In the genomic region with DNA sequence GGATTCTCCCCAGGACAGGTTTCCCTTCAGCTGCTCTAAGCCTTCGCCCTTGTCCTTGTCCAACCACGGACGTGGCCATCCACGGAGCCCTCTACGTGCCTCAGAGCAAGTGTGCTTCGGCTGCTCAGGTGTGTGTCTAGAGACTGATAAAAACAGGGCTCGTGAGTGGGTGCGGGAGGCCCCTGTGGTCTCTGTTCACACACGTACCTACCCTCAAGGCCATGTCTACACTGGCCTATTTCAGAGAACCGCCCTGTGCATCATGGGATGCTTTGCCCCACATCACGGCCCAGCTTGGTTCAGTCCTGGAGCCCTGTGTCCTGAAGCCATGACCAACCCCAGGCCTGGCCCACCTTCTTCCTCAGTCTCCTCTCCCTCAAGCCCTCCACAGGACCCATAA, we compare ENCODE assay signal across 16 cellular contexts. TPM values are rescaled to one million over a fixed set of nuclear protein-coding genes. Genes with fewer than 3 reads are reported as not detected.
DNase-seq lines count a peak whose midpoint lies in the region; ATAC-seq and TF ChIP-seq lines count a peak whose summit lies in the region.
"Had no signal": no experiment of that assay in that cellular context is flagged by ENCODE, and none has a peak within 500 bp of the region (broad histone marks: within the 10 kb centered on the region; RNA-seq: fewer than 3 reads in every experiment).

No MANE protein-coding gene starts in this region.

- no peak for TF ChIP-seq EP300 in transverse colon (IDR thresholded peaks at IDR 0.05; ENCODE audit: low read depth)

- no peaks in the 10 kb centered on the region for H3K9me3 Mint-ChIP-seq in activated naive CD4-positive, alpha-beta T cell treated with anti-CD3 and anti-CD28 coated beads, Interleukin-2, amount 10 ng/mL, durations not matched to agents 7 days and 5 days
- H3K9me3 Mint-ChIP-seq in activated B cell treated with CpG ODN at 0.5 μM for 24 hours (no peaks in the 10 kb centered on the region), immature natural killer cell (no peaks in the 10 kb centered on the region)

- no peaks in the 10 kb centered on the region for H3K9me3 ChIP-seq in transverse colon
- H3K9me3 ChIP-seq: neutrophil, right lobe of liver had no signal

- DNase-seq in activated naive CD4-positive, alpha-beta T cell treated with anti-CD3 and anti-CD28 coated beads, Interleukin-2, amount 10 ng/mL, durations not matched to agents 7 days and 5 days: no peak
- DNase-seq in activated naive CD4-positive, alpha-beta T cell treated with anti-CD3 and anti-CD28 coated beads, Interleukin-2, amount 50 U/mL, for 16 hours: no peak
- no peak for DNase-seq in activated B cell treated with CpG ODN at 0.5 μM for 24 hours
- no peak for DNase-seq in immature natural killer cell
- no peak for DNase-seq in hepatic stellate cell (ENCODE audit: low spot score)
- no peak for DNase-seq in transverse colon
- no peak for DNase-seq in NCI-H345 treated with DMSO at 0.1 percent for 48 hours (lab: John Stamatoyannopoulos, UW; ENCODE audit: unreplicated experiment)
- DNase-seq in cardiac septum (ENCODE audit: low spot score): no peak
- DNase-seq: DMS153, Karpas-422, NCI-H1436 treated with DMSO at 0.1 percent for 48 hours, NCI-H446 treated with DMSO at 0.1 percent for 48 hours had no signal

- TF ChIP-seq POLR2A in transverse colon (IDR thresholded peaks at IDR 0.05): no peak

- no peaks in the 10 kb centered on the region for H3K36me3 ChIP-seq in transverse colon
- H3K36me3 ChIP-seq: neutrophil, right lobe of liver had no signal

- intact Hi-C loops in activated B cell treated with CpG ODN at 0.5 μM for 24 hours (cut with micrococcal nuclease): loop anchor here (1.0 to 2.0 kb wide), 5 partner anchors 11 to 83 kb away; no protein-coding TSS in a partner anchor
- intact Hi-C loops in transverse colon (cut with DNase I; ENCODE audit: low total_unique reads): no loop called here
- intact Hi-C loops in cardiac septum (cut with DNase I): no loop called here

- POLR2A ChIA-PET in activated B cell treated with CpG ODN at 0.5 μM for 24 hours (lab: Charles Lee): interaction anchor here (0.7 to 4.3 kb wide), 12 partner anchors 8 to 453 kb away, joined by 3 to 28 read pairs (median 10); partner anchors contain the start of gene RUNX3

- in situ Hi-C loops in transverse colon (cut with MboI; ENCODE audit: low pct_ligation_motif_present in 1 of 4, low pct_unique_long_range_greater_than_20kb in 1 of 4, low sequenced_read_pairs in 3 of 4): no loop called here

- H3K27ac ChIP-seq in transverse colon: peak overlapping the region in 2 of 4 donors; percentile 9 to 34
- H3K27ac ChIP-seq: foreskin keratinocyte, GM23248, neutrophil, right lobe of liver had no signal

- H3K27me3 ChIP-seq in transverse colon: no peaks in the 10 kb centered on the region
- H3K27me3 ChIP-seq: foreskin keratinocyte, neutrophil, right lobe of liver had no signal

- H3K4me3 ChIP-seq in transverse colon: no peak overlapping the region
- H3K4me3 ChIP-seq: GM23248, right lobe of liver had no signal

- peak overlapping the region; percentile 92 for H3K27ac Mint-ChIP-seq in activated naive CD4-positive, alpha-beta T cell treated with anti-CD3 and anti-CD28 coated beads, Interleukin-2, amount 10 ng/mL, durations not matched to agents 7 days and 5 days
- H3K27ac Mint-ChIP-seq in activated B cell treated with CpG ODN at 0.5 μM for 24 hours (peak overlapping the region; percentile 87), immature natural killer cell (peak overlapping the region; percentile 12 to 89 (median 70))

- H3K36me3 Mint-ChIP-seq in activated naive CD4-positive, alpha-beta T cell treated with anti-CD3 and anti-CD28 coated beads, Interleukin-2, amount 10 ng/mL, durations not matched to agents 7 days and 5 days: peaks cover 70% of the 10 kb centered on the region
- H3K36me3 Mint-ChIP-seq in activated B cell treated with CpG ODN at 0.5 μM for 24 hours (ENCODE audit: low read depth) (no peaks in the 10 kb centered on the region), immature natural killer cell (no peaks in the 10 kb centered on the region)

- TF ChIP-seq CTCF in activated B cell treated with CpG ODN at 0.5 μM for 24 hours (IDR thresholded peaks at IDR 0.05) (no peak), transverse colon (IDR thresholded peaks at IDR 0.05) (no peak)

- CTCF ChIA-PET in activated naive CD4-positive, alpha-beta T cell treated with anti-CD3 and anti-CD28 coated beads, Interleukin-2, amount 10 ng/mL, durations not matched to agents 7 days and 5 days (lab: Charles Lee): interaction anchor here (1.0 to 4.7 kb wide), 4 partner anchors 9 to 83 kb away, joined by 6 to 25 read pairs (median 14); no protein-coding TSS in a partner anchor
- CTCF ChIA-PET in activated B cell treated with CpG ODN at 0.5 μM for 24 hours (lab: Charles Lee): interaction anchor here (1.1 to 9.4 kb wide), 3 partner anchors 20 to 81 kb away, joined by 3 to 80 read pairs (median 4); no protein-coding TSS in a partner anchor

- H3K4me1 Mint-ChIP-seq in activated naive CD4-positive, alpha-beta T cell treated with anti-CD3 and anti-CD28 coated beads, Interleukin-2, amount 10 ng/mL, durations not matched to agents 7 days and 5 days: peaks cover 97% of the 10 kb centered on the region
- peaks cover 82% of the 10 kb centered on the region for H3K4me1 Mint-ChIP-seq in activated B cell treated with CpG ODN at 0.5 μM for 24 hours
- peaks cover 61 to 62% of the 10 kb centered on the region in 2 donors for H3K4me1 Mint-ChIP-seq in immature natural killer cell

- no peaks in the 10 kb centered on the region for H3K27me3 Mint-ChIP-seq in activated naive CD4-positive, alpha-beta T cell treated with anti-CD3 and anti-CD28 coated beads, Interleukin-2, amount 10 ng/mL, durations not matched to agents 7 days and 5 days
- H3K27me3 Mint-ChIP-seq in activated B cell treated with CpG ODN at 0.5 μM for 24 hours: no peaks in the 10 kb centered on the region
- H3K27me3 Mint-ChIP-seq in immature natural killer cell (ENCODE audit: low read depth in 3 of 3): peaks cover 8 to 22% (median 17%) of the 10 kb centered on the region in 3 donors

- 75 to 94% methylated on average over 2 to 11 of the region's 11 CpGs for WGBS in transverse colon (ENCODE audit: low coverage in 1 of 2), 2 donors

- no peak for ATAC-seq in activated B cell treated with CpG ODN at 0.5 μM for 24 hours (ENCODE audit: low read depth)

- H3K4me3 Mint-ChIP-seq in activated naive CD4-positive, alpha-beta T cell treated with anti-CD3 and anti-CD28 coated beads, Interleukin-2, amount 10 ng/mL, durations not matched to agents 7 days and 5 days: peak overlapping the region; percentile 67
- H3K4me3 Mint-ChIP-seq in activated B cell treated with CpG ODN at 0.5 μM for 24 hours (peak overlapping the region; percentile 78), immature natural killer cell (peak overlapping the region; percentile 20 to 73 (median 51))

- H3K4me1 ChIP-seq in transverse colon: no peaks in the 10 kb centered on the region
- H3K4me1 ChIP-seq: right lobe of liver had no signal

RNA-seq across cellular contexts. Expression of gene RUNX3, which starts 24.6 kb away (rescaled TPM):
- total RNA-seq in activated B cell treated with CpG ODN at 0.5 μM for 24 hours (141 and 153 TPM in 2 replicates), transverse colon (1 to 10 TPM; 1.5 to 4.8 (median 3.4) TPM), cardiac septum (0.51 TPM)
- polyA plus RNA-seq in immature natural killer cell: 100 to 1,000 TPM in 1 of 3 donors, 10 to 100 TPM in 2; 83.7 to 132 (median 93.2) TPM
- total RNA-seq: foreskin keratinocyte had no signal

Comparison
In these comparisons a context has a peak if more than half of its experiments do, and no peak if none do; other contexts are left out.
1. RNA of gene RUNX3, which starts 24.6 kb away (total RNA-seq): 141 to 153 TPM in activated B cell treated with CpG ODN at 0.5 μM for 24 hours; 1.5 to 4.8 TPM in transverse colon and 0.51 TPM in cardiac septum (single experiment); every median in the first group is over 10 times any median in the second.
2. Peak in every context shown above with its lines, with median percentiles within 50 percentile points of each other: H3K27ac Mint-ChIP-seq and H3K4me3 Mint-ChIP-seq.